ENCODE assay signal across 8 cellular contexts in the genomic region with DNA sequence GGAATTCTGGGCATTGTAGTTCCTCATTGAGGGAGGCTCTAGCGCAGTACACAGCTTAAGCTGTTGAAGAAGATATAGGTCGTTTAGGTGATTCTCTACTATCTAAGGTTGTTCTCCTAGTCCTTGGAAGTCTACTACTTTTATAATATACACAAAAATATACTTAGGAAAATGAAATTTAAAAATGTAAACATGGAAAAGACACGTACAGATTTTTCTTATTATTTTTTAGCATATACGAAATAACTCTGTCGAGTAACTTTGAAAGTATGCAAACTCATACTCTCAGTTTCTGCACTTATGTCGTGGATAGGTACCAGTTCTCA. TPM values are rescaled to one million over a fixed set of nuclear protein-coding genes. Genes with fewer than 3 reads are reported as not detected.
DNase-seq lines count a peak whose midpoint lies in the region; ATAC-seq and TF ChIP-seq lines count a peak whose summit lies in the region.

No MANE protein-coding gene starts in this region.

- peaks cover 15 to 18% of the 10 kb centered on the region in 2 donors for H3K4me1 Mint-ChIP-seq in natural killer cell treated with Interleukin-12 subunit alpha and Interleukin-12 subunit beta and Interleukin-15 and Interleukin-18, amount 100 ng/mL, for 72 hours (ENCODE audit: low read depth in 2 of 2)

- H3K27me3 Mint-ChIP-seq in natural killer cell treated with Interleukin-12 subunit alpha and Interleukin-12 subunit beta and Interleukin-15 and Interleukin-18, amount 100 ng/mL, for 72 hours: peaks cover 0 to 5% of the 10 kb centered on the region in 2 donors

- ATAC-seq in natural killer cell treated with Interleukin-12 subunit alpha and Interleukin-12 subunit beta and Interleukin-15 and Interleukin-18, amount 100 ng/mL, for 72 hours: no peak
- ATAC-seq in HG02938 (IDR thresholded peaks at IDR 0.05; ENCODE audit: unreplicated experiment) (no peak), HG02884 (IDR thresholded peaks at IDR 0.05; ENCODE audit: unreplicated experiment) (no peak)

- H3K4me3 Mint-ChIP-seq in natural killer cell treated with Interleukin-12 subunit alpha and Interleukin-12 subunit beta and Interleukin-15 and Interleukin-18, amount 100 ng/mL, for 72 hours: peak overlapping the region; percentile 99

- peaks cover 5% of the 10 kb centered on the region; the same call in 1 of the 2 replicates for H3K4me1 ChIP-seq in HUES64 (ENCODE audit: insufficient read depth, low read length)

- peaks cover 8% of the 10 kb centered on the region; the same call in 1 of the 2 replicates for H3K36me3 ChIP-seq in HUES64 (ENCODE audit: insufficient read depth, low read length)

- H3K36me3 Mint-ChIP-seq in natural killer cell treated with Interleukin-12 subunit alpha and Interleukin-12 subunit beta and Interleukin-15 and Interleukin-18, amount 100 ng/mL, for 72 hours: peaks cover 5% of the 10 kb centered on the region

- H3K4me3 ChIP-seq in HUES64 (ENCODE audit: low read length) (peak overlapping the region; percentile 94), choroid plexus epithelial cell (ENCODE audit: low read depth, low read length) (peak overlapping the region; percentile 84)

- no peaks in the 10 kb centered on the region for H3K9me3 Mint-ChIP-seq in natural killer cell treated with Interleukin-12 subunit alpha and Interleukin-12 subunit beta and Interleukin-15 and Interleukin-18, amount 100 ng/mL, for 72 hours

- WGBS in HUES64: 53% methylated on average over 5 of the region's 6 CpGs

- H3K27ac ChIP-seq in C4-2B (peak overlapping the region; percentile 85), HUES64 (ENCODE audit: low read depth, low read length) (no peak overlapping the region)

- H3K27me3 ChIP-seq in HUES64 (ENCODE audit: insufficient read depth, low read length): peaks cover 4% of the 10 kb centered on the region; the same call in 1 of the 2 replicates

- 0 out of 2 replicates have a peak, but pooled peaks cover 3% of the 10 kb centered on the region for H3K9me3 ChIP-seq in HUES64 (ENCODE audit: insufficient read depth, low read depth, low read length)

- no peak overlapping the region for H3K9ac ChIP-seq in HUES64 (ENCODE audit: low read depth, low read length)

- DNase-seq in choroid plexus epithelial cell (ENCODE audit: low read depth) (no peak), NCI-H524 (lab: John Stamatoyannopoulos, UW) (no peak), NCI-H1930 (lab: John Stamatoyannopoulos, UW) (no peak)
- no peak for DNase-seq in natural killer cell treated with Interleukin-12 subunit alpha and Interleukin-12 subunit beta and Interleukin-15 and Interleukin-18, amount 100 ng/mL, for 72 hours (ENCODE audit: low spot score)

- no peak for TF ChIP-seq CTCF in C4-2B (conservative IDR thresholded peaks at IDR 0.05)
- TF ChIP-seq CTCF in choroid plexus epithelial cell (conservative IDR thresholded peaks at IDR 0.05; ENCODE audit: low read depth, low read length): no peak

- H3K27ac Mint-ChIP-seq in natural killer cell treated with Interleukin-12 subunit alpha and Interleukin-12 subunit beta and Interleukin-15 and Interleukin-18, amount 100 ng/mL, for 72 hours: peak overlapping the region; percentile 79 to 95

RNA-seq across cellular contexts. Expression of gene FASTKD1, which starts 0.3 kb away (rescaled TPM):
- polyA plus RNA-seq in HUES64 (2013, experiment 1 of 2): 36.0 TPM
- 34.7 TPM for polyA plus RNA-seq in HUES64 (2013, experiment 2 of 2)
- total RNA-seq in natural killer cell treated with Interleukin-12 subunit alpha and Interleukin-12 subunit beta and Interleukin-15 and Interleukin-18, amount 100 ng/mL, for 72 hours: 10 to 100 TPM; 37.7 to 61.7 TPM

RNA-seq across cellular contexts. Expression of gene PPIG, which starts 10.2 kb away (rescaled TPM):
- 53.6 TPM for polyA plus RNA-seq in HUES64 (2013, experiment 1 of 2)
- 56.9 TPM for polyA plus RNA-seq in HUES64 (2013, experiment 2 of 2)
- total RNA-seq in natural killer cell treated with Interleukin-12 subunit alpha and Interleukin-12 subunit beta and Interleukin-15 and Interleukin-18, amount 100 ng/mL, for 72 hours: 10 to 100 TPM; 42.8 to 66.4 TPM
